ENCODE assay signal across 20 cellular contexts in the genomic region with DNA sequence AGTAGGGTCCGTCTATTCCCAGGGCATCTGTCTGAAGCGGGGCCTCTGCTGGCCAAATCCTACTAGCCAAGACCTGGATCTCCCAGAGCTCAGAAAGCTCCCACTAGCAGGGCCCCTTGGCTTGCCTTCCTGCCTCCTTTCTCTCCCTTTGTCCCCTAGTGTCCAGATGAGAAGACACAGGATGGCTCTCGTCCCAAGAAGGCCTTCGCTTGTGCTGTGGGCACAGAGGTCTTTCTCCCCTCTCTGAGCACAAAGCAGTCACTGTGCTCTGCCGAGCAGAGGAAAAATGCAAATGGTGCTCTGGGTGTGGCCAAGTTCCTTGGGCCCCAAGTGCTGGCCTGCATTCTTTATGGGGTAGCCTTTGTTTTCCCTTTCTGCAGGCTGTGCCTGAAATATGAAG. TPM values are rescaled to one million over a fixed set of nuclear protein-coding genes. Genes with fewer than 3 reads are reported as not detected.
DNase-seq lines count a peak whose midpoint lies in the region; ATAC-seq and TF ChIP-seq lines count a peak whose summit lies in the region.
"Had no signal": no experiment of that assay in that cellular context is flagged by ENCODE, and none has a peak within 500 bp of the region (broad histone marks: within the 10 kb centered on the region; RNA-seq: fewer than 3 reads in every experiment).

No MANE protein-coding gene starts in this region.

- H3K9me3 ChIP-seq in OCI-LY3 (ENCODE audit: insufficient read depth, low read length), result no peaks in the 10 kb centered on the region
- H3K9me3 ChIP-seq in hepatocyte (ENCODE audit: low read depth), result no peaks in the 10 kb centered on the region
- H3K9me3 ChIP-seq in neural progenitor cell (ENCODE audit: low read depth), result no peaks in the 10 kb centered on the region
- H3K9me3 ChIP-seq: neutrophil, sigmoid colon, stomach had no signal

- CTCF ChIA-PET in T-cell (lab: Charles Lee), result no interaction called here
- CTCF ChIA-PET in activated naive CD4-positive, alpha-beta T cell treated with anti-CD3 and anti-CD28 coated beads for 36 hours (lab: Charles Lee), result no interaction called here

- H3K36me3 ChIP-seq in OCI-LY3 (replicated peaks; ENCODE audit: low read depth, low read length) (no peaks in the 10 kb centered on the region), hepatocyte (replicated peaks; ENCODE audit: insufficient read depth, low read depth) (no peaks in the 10 kb centered on the region), neural progenitor cell (no peaks in the 10 kb centered on the region)
- H3K36me3 ChIP-seq: neutrophil, sigmoid colon, stomach had no signal

- H3F3A ChIP-seq in neural progenitor cell (ENCODE audit: low read depth), result no peaks in the 10 kb centered on the region

- H3K27ac ChIP-seq in OCI-LY3 (ENCODE audit: low read length) (no peak overlapping the region), hepatocyte (no peak overlapping the region), neural progenitor cell (no peak overlapping the region)
- H3K27ac ChIP-seq: neutrophil, sigmoid colon, stomach had no signal

- H2AFZ ChIP-seq in OCI-LY3 (ENCODE audit: low read depth, low read length), result no peak overlapping the region; the same call in 1 of the 2 replicates
- peak overlapping the region; percentile 25 for H2AFZ ChIP-seq in hepatocyte
- H2AFZ ChIP-seq in neural progenitor cell (replicated peaks), result peak overlapping the region; percentile 27

- H3K27ac Mint-ChIP-seq in neural progenitor cell, result peak overlapping the region; percentile 97
- no peak overlapping the region for H3K27ac Mint-ChIP-seq in T-cell
- H3K27ac Mint-ChIP-seq in activated naive CD4-positive, alpha-beta T cell treated with anti-CD3 and anti-CD28 coated beads for 36 hours, result no peak overlapping the region
- H3K27ac Mint-ChIP-seq: CD8-positive, alpha-beta T cell; T-helper 2 cell treated with Interferon-gamma antibody and Interleukin-4, amounts not matched to agents 5 μg/mL and 100 μg/mL, for 36 hours had no signal

- H3K9me3 Mint-ChIP-seq in neural progenitor cell (peaks cover 4% of the 10 kb centered on the region), T-cell (no peaks in the 10 kb centered on the region)
- H3K9me3 Mint-ChIP-seq in activated naive CD4-positive, alpha-beta T cell treated with anti-CD3 and anti-CD28 coated beads for 36 hours, result no peaks in the 10 kb centered on the region
- H3K9me3 Mint-ChIP-seq: CD8-positive, alpha-beta T cell; T-helper 2 cell treated with Interferon-gamma antibody and Interleukin-4, amounts not matched to agents 5 μg/mL and 100 μg/mL, for 36 hours had no signal

- H3K79me2 ChIP-seq in OCI-LY3 (ENCODE audit: low read length), result no peaks in the 10 kb centered on the region
- no peaks in the 10 kb centered on the region for H3K79me2 ChIP-seq in hepatocyte
- H3K79me2 ChIP-seq in neural progenitor cell (ENCODE audit: low read depth), result no peaks in the 10 kb centered on the region

- H3K4me1 ChIP-seq in OCI-LY3 (ENCODE audit: low read length) (peaks cover 22% of the 10 kb centered on the region), hepatocyte (ENCODE audit: insufficient read depth) (peaks cover 7% of the 10 kb centered on the region), neural progenitor cell (peaks cover 8% of the 10 kb centered on the region)
- H3K4me1 ChIP-seq: sigmoid colon, stomach had no signal

- 73% methylated on average over 5 of the region's 5 CpGs for WGBS in hepatocyte (ENCODE audit: low lambda C conversion rate, missing lambda C conversion rate)

- DNase-seq in G401 (ENCODE audit: low spot score) (peak; percentile 15), hepatocyte (ENCODE audit: low spot score) (no peak), neural progenitor cell (ENCODE audit: low spot score) (peak; percentile 33), T-cell (no peak), ureter (ENCODE audit: low spot score) (no peak)
- DNase-seq in activated naive CD4-positive, alpha-beta T cell treated with anti-CD3 and anti-CD28 coated beads for 36 hours, result no peak
- DNase-seq: ACHN; activated CD4-positive, CD25-positive, alpha-beta regulatory T cell treated with anti-CD3 and anti-CD28 coated beads, Interleukin-2, amount 50 U/mL, for 72 hours; activated effector memory CD4-positive, alpha-beta T cell treated with Interleukin-2 at 50 U/mL for 16 hours; CD8-positive, alpha-beta T cell; NCI-H446 treated with DMSO at 0.1 percent for 48 hours; Right ventricle myocardium superior; sigmoid colon; stimulated activated CD4-positive, alpha-beta T cell treated with anti-CD3 and anti-CD28 coated beads, Interleukin-1b, Interleukin-23, amount 100 ng/mL, for 48 hours; stomach had no signal

- no peak overlapping the region for H3K4me3 Mint-ChIP-seq in neural progenitor cell
- no peak overlapping the region for H3K4me3 Mint-ChIP-seq in T-cell
- no peak overlapping the region for H3K4me3 Mint-ChIP-seq in activated naive CD4-positive, alpha-beta T cell treated with anti-CD3 and anti-CD28 coated beads for 36 hours
- H3K4me3 Mint-ChIP-seq: CD8-positive, alpha-beta T cell; T-helper 2 cell treated with Interferon-gamma antibody and Interleukin-4, amounts not matched to agents 5 μg/mL and 100 μg/mL, for 36 hours had no signal

- ATAC-seq in T-cell (replicated peaks in 1 of 4), result no peak
- no peak for ATAC-seq in HG03460 (IDR thresholded peaks at IDR 0.05; ENCODE audit: unreplicated experiment)
- ATAC-seq: CD8-positive, alpha-beta T cell had no signal

- H3K9me2 ChIP-seq in hepatocyte (replicated peaks; ENCODE audit: insufficient read depth), result no peaks in the 10 kb centered on the region

- H3K36me3 Mint-ChIP-seq in neural progenitor cell (no peaks in the 10 kb centered on the region), T-cell (no peaks in the 10 kb centered on the region)
- H3K36me3 Mint-ChIP-seq in activated naive CD4-positive, alpha-beta T cell treated with anti-CD3 and anti-CD28 coated beads for 36 hours (ENCODE audit: low read depth), result no peaks in the 10 kb centered on the region
- H3K36me3 Mint-ChIP-seq: CD8-positive, alpha-beta T cell had no signal

- H3K27me3 Mint-ChIP-seq in neural progenitor cell (ENCODE audit: insufficient read depth, low read depth) (peaks cover 6% of the 10 kb centered on the region), T-cell (peaks cover 3 to 13% of the 10 kb centered on the region in 2 donors)
- peaks cover 9% of the 10 kb centered on the region for H3K27me3 Mint-ChIP-seq in activated naive CD4-positive, alpha-beta T cell treated with anti-CD3 and anti-CD28 coated beads for 36 hours (ENCODE audit: low read depth)

- H3K9ac ChIP-seq in OCI-LY3 (ENCODE audit: low read length) (no peak overlapping the region), neural progenitor cell (no peak overlapping the region)

- H3K4me1 Mint-ChIP-seq in neural progenitor cell (peaks cover 14% of the 10 kb centered on the region), T-cell (no peaks in the 10 kb centered on the region)
- H3K4me1 Mint-ChIP-seq in activated naive CD4-positive, alpha-beta T cell treated with anti-CD3 and anti-CD28 coated beads for 36 hours (ENCODE audit: low read depth), result no peaks in the 10 kb centered on the region

- peaks cover 19% of the 10 kb centered on the region for H3K27me3 ChIP-seq in OCI-LY3 (ENCODE audit: low read depth, low read length)
- H3K27me3 ChIP-seq in hepatocyte, result no peaks in the 10 kb centered on the region
- no peaks in the 10 kb centered on the region for H3K27me3 ChIP-seq in neural progenitor cell
- H3K27me3 ChIP-seq: sigmoid colon had no signal

- intact Hi-C loops in activated naive CD4-positive, alpha-beta T cell treated with anti-CD3 and anti-CD28 coated beads for 36 hours (cut with micrococcal nuclease), result no loop called here

- TF ChIP-seq CTCF in OCI-LY3 (IDR thresholded peaks at IDR 0.05; ENCODE audit: low read depth, low read length) (no peak), hepatocyte (IDR thresholded peaks at IDR 0.05; ENCODE audit: poor library complexity) (no peak), neural progenitor cell (IDR thresholded peaks at IDR 0.05) (peak; percentile 10)

- H4K20me1 ChIP-seq in OCI-LY3 (ENCODE audit: insufficient read depth, low read length), result no peaks in the 10 kb centered on the region
- H4K20me1 ChIP-seq in hepatocyte (ENCODE audit: insufficient read depth, poor library complexity, severe bottlenecking), result no peaks in the 10 kb centered on the region
- no peaks in the 10 kb centered on the region for H4K20me1 ChIP-seq in neural progenitor cell (ENCODE audit: low read depth)

- H3K4me3 ChIP-seq in OCI-LY3 (ENCODE audit: low read length), result no peak overlapping the region
- no peak overlapping the region for H3K4me3 ChIP-seq in hepatocyte
- no peak overlapping the region for H3K4me3 ChIP-seq in neural progenitor cell
- H3K4me3 ChIP-seq: lung, sigmoid colon, stomach had no signal

- in situ Hi-C loops in G401 (cut with HindIII; ENCODE audit: low sequenced_read_pairs), result no loop called here

- POLR2A ChIA-PET in T-cell (lab: Charles Lee), result no interaction called here

- peak overlapping the region; percentile 6; the same call in 1 of the 2 replicates for H3K4me2 ChIP-seq in OCI-LY3 (ENCODE audit: low read length)
- no peak overlapping the region for H3K4me2 ChIP-seq in hepatocyte
- no peak overlapping the region for H3K4me2 ChIP-seq in neural progenitor cell

RNA-seq across cellular contexts. Expression of gene GPR137B, which starts 13.0 kb away (rescaled TPM):
- total RNA-seq in G401 (2014; rRNA removed; shearing (Covaris generic)), result 0.37 and 4.2 TPM in 2 replicates
- 13.4 and 15.5 TPM in 2 replicates for total RNA-seq in hepatocyte
- polyA plus RNA-seq in hepatocyte, result 12.2 and 13.0 TPM in 2 replicates
- 4.3 and 4.5 TPM in 2 replicates for total RNA-seq in neural progenitor cell (ENCODE audit: low replicate concordance)
- total RNA-seq in T-cell, result 10 to 100 TPM; 11.2 to 16.1 (median 12.2) TPM
- total RNA-seq in ureter, result 36.8 TPM
- total RNA-seq in activated naive CD4-positive, alpha-beta T cell treated with anti-CD3 and anti-CD28 coated beads for 36 hours, result 1 to 10 TPM; 1.6 to 2.4 TPM

Comparison
In these comparisons a context has a peak if more than half of its experiments do, and no peak if none do; other contexts are left out.
1. DNase-seq: peak in G401 (single experiment) and neural progenitor cell (single experiment); none in hepatocyte (single experiment), T-cell (0 of 34), ureter (single experiment) and activated naive CD4-positive, alpha-beta T cell treated with anti-CD3 and anti-CD28 coated beads for 36 hours (single experiment).